8 cellular contexts compared by ENCODE assay signal in genomic region chr22:21837184-21837979, GRCh38. TPM values are rescaled to one million over a fixed set of nuclear protein-coding genes. Genes with fewer than 3 reads are reported as not detected.
DNase-seq lines count a peak whose midpoint lies in the region; ATAC-seq and TF ChIP-seq lines count a peak whose summit lies in the region.

No MANE protein-coding gene starts in this region.

- peaks cover 71% of the 10 kb centered on the region for H3K4me1 ChIP-seq in left ventricle myocardium inferior
- peaks cover 0 to 52% (median 46%) of the 10 kb centered on the region in 4 donors for H3K4me1 ChIP-seq in sigmoid colon

- POLR2A ChIA-PET in WTC11 (lab: Charles Lee), result no interaction called here

- no peak for TF ChIP-seq POLR2A in sigmoid colon (IDR thresholded peaks at IDR 0.05)

- no peaks in the 10 kb centered on the region for H3K27me3 Mint-ChIP-seq in WTC11 (ENCODE audit: low read depth)

- 67 to 74% methylated on average over 5 of the region's 5 CpGs for WGBS in sigmoid colon, 2 donors

- H3K4me3 ChIP-seq in left ventricle myocardium inferior, result peak overlapping the region; percentile 29
- no peak overlapping the region for H3K4me3 ChIP-seq in sigmoid colon

- no peak for TF ChIP-seq CTCF in WTC11 (IDR thresholded peaks at IDR 0.05)
- TF ChIP-seq CTCF in left ventricle myocardium inferior (IDR thresholded peaks at IDR 0.05; ENCODE audit: borderline replicate concordance), result no peak
- TF ChIP-seq CTCF in sigmoid colon (IDR thresholded peaks at IDR 0.05), result no peak

- H3K36me3 ChIP-seq in left ventricle myocardium inferior (no peaks in the 10 kb centered on the region), sigmoid colon (no peaks in the 10 kb centered on the region)

- 0 out of 2 replicates have a peak, but pooled peaks cover 2% of the 10 kb centered on the region for H3K36me3 Mint-ChIP-seq in WTC11

- H3K4me3 Mint-ChIP-seq in WTC11, result no peak overlapping the region

- CTCF ChIA-PET in WTC11 (lab: Charles Lee), result interaction anchor here (0.6 to 1.0 kb wide), 3 partner anchors 88 to 1851 kb away, joined by 3 to 5 read pairs (median 3); no protein-coding TSS in a partner anchor

- H3K27ac Mint-ChIP-seq in WTC11, result peak overlapping the region; percentile 73

- H3K27ac ChIP-seq in left ventricle myocardium inferior (replicated peaks) (peak overlapping the region; percentile 89), sigmoid colon (peak overlapping the region; percentile 74 to 88 (median 85))

- H3K9me3 ChIP-seq in left ventricle myocardium inferior (replicated peaks) (no peaks in the 10 kb centered on the region), sigmoid colon (no peaks in the 10 kb centered on the region)

- no peak for TF ChIP-seq EP300 in sigmoid colon (IDR thresholded peaks at IDR 0.05)

- intact Hi-C loops in left ventricle myocardium inferior (cut with micrococcal nuclease) (no loop called here), sigmoid colon (cut with DNase I) (no loop called here)

- peak; percentile 70 for DNase-seq in GM04504 (ENCODE audit: low read depth)
- no peak for DNase-seq in WTC11 (ENCODE audit: low spot score)
- no peak for DNase-seq in left ventricle myocardium inferior
- DNase-seq in sigmoid colon, result no peak
- DNase-seq in stimulated activated CD4-positive, alpha-beta T cell treated with anti-CD3 and anti-CD28 coated beads, Interleukin-2, amount 100 ng/mL, for 24 hours, result no peak
- no peak for DNase-seq in mesenteric fat pad (ENCODE audit: low spot score)
- DNase-seq in NCI-H510A treated with DMSO at 0.1 percent for 48 hours (lab: John Stamatoyannopoulos, UW), result no peak

- ATAC-seq in WTC11, result peak; percentile 75
- no peak for ATAC-seq in HG02588 (IDR thresholded peaks at IDR 0.05; ENCODE audit: unreplicated experiment)

- H3K4me1 Mint-ChIP-seq in WTC11, result peaks cover 43% of the 10 kb centered on the region

- no peaks in the 10 kb centered on the region for H3K27me3 ChIP-seq in left ventricle myocardium inferior (ENCODE audit: low read depth)
- H3K27me3 ChIP-seq in sigmoid colon, result no peaks in the 10 kb centered on the region

- H3K9me3 Mint-ChIP-seq in WTC11, result no peaks in the 10 kb centered on the region

TF ChIP-seq in WTC11, 78 proteins besides CTCF, POLR2A, EP300 and RAD21:
- no peak for TF ChIP-seq JUN (CRISPR knock-in tag; IDR thresholded peaks at IDR 0.05)
- no peak for TF ChIP-seq EMX1 (CRISPR knock-in tag; IDR thresholded peaks at IDR 0.05)
- no peak for TF ChIP-seq CBFB (CRISPR knock-in tag; IDR thresholded peaks at IDR 0.05; ENCODE audit: low read depth)
- no peak for TF ChIP-seq MXD4 (CRISPR knock-in tag; IDR thresholded peaks at IDR 0.05; ENCODE audit: borderline replicate concordance)
- no peak for TF ChIP-seq MYBL2 (CRISPR knock-in tag; IDR thresholded peaks at IDR 0.05)

RNA-seq across cellular contexts. Expression of gene MAPK1, which starts 30.1 kb away (rescaled TPM):
- total RNA-seq in WTC11 (2021), result 87.4 to 95.9 TPM (median 91.9 TPM) in 3 replicates
- total RNA-seq in left ventricle myocardium inferior, result 91.7 TPM
- total RNA-seq in sigmoid colon, result 10 to 100 TPM; 44.1 to 73.2 (median 48.6) TPM
- polyA plus RNA-seq in sigmoid colon, result 10 to 100 TPM; 18.0 to 24.0 (median 23.2) TPM
- 109 TPM for total RNA-seq in mesenteric fat pad
